Comparison of ENCODE assay signal across 9 cellular contexts in the genomic region with DNA sequence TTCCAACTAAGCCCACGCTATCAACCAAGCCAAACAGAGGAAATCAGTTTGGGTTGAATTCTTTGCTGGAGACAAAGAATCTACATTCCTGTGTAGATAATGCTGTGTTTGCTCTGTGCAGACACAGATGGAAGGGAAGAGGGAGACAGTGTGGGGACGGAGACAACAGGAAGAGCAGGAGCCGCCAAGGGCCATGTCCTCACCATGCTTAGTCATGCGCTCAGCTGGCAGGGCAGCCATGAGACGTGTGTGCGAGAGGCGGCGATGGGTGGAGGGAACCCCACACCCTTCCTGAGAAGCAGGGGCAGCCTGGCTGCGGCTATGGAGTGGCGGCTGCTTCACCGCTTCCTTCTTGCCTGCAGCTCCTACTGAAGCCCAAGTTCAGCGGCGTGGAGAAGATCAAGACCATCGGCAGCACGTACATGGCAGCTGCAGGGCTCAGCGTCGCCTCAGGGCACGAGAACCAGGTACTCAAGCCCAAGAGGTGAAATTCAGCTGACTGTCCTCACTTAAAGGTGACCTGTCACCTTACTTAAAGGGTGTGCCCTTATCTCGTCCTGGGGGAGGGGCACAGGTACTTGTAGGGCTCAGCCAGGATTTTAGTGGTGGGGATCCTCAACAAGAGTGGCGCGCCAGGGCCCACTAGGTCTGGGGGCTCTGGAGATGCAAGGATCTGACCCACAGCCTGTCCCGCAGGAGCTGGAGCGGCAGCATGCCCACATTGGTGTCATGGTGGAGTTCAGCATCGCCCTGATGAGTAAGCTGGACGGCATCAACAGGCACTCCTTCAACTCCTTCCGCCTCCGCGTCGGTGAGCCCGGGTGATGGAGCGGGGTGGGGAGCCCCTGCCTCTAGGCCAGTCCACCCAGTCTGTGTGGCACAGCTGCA. TPM values are rescaled to one million over a fixed set of nuclear protein-coding genes. Genes with fewer than 3 reads are reported as not detected.
DNase-seq lines count a peak whose midpoint lies in the region; FAIRE-seq and TF ChIP-seq lines count a peak whose summit lies in the region.
"Had no signal": no experiment of that assay in that cellular context is flagged by ENCODE, and none has a peak within 500 bp of the region (broad histone marks: within the 10 kb centered on the region; RNA-seq: fewer than 3 reads in every experiment).

No MANE protein-coding gene starts in this region.

- no peak for TF ChIP-seq POLR2A in endothelial cell of umbilical vein (IDR thresholded peaks at IDR 0.05; ENCODE audit: low read depth, low read length)

- H3K4me2 ChIP-seq in endothelial cell of umbilical vein (ENCODE audit: insufficient read depth, low read length) (no peak overlapping the region), osteoblast (ENCODE audit: insufficient read depth, low read length) (no peak overlapping the region)

- peaks cover 12 to 13% of the 10 kb centered on the region in 2 experiments for H3K36me3 ChIP-seq in endothelial cell of umbilical vein (ENCODE audit: control insufficient read depth in 2 of 2, extremely low read depth in 1 of 2, insufficient read depth in 2 of 2, low read length in 2 of 2)
- H3K36me3 ChIP-seq in osteoblast (ENCODE audit: insufficient read depth, low read length) = peaks cover 61% of the 10 kb centered on the region
- H3K36me3 ChIP-seq in BE2C = peaks cover 57% of the 10 kb centered on the region

- FAIRE-seq in endothelial cell of umbilical vein (lab: Jason Lieb, UNC) = peak; percentile 81

- H3K27me3 ChIP-seq in endothelial cell of umbilical vein (ENCODE audit: control insufficient read depth in 2 of 2, insufficient read depth in 2 of 2, low read length in 2 of 2) = no peaks in the 10 kb centered on the region
- no peaks in the 10 kb centered on the region for H3K27me3 ChIP-seq in osteoblast (ENCODE audit: insufficient read depth, low read length)
- no peaks in the 10 kb centered on the region for H3K27me3 ChIP-seq in BE2C

- dilution Hi-C loops in endothelial cell of umbilical vein (cut with MboI; ENCODE audit: extremely low pct_ligation_motif_present, low sequenced_read_pairs) = no loop called here

- no peak for TF ChIP-seq CTCF in CD14-positive monocyte (IDR thresholded peaks at IDR 0.05)
- no peak for TF ChIP-seq CTCF in endothelial cell of umbilical vein (IDR thresholded peaks at IDR 0.05; ENCODE audit: extremely low read depth in 1 of 2, insufficient read depth in 1 of 2, low read depth in 1 of 2, low read length in 2 of 2)
- TF ChIP-seq CTCF in osteoblast (IDR thresholded peaks at IDR 0.05; ENCODE audit: extremely low read depth, low read depth, low read length) = no peak
- no peak for TF ChIP-seq CTCF in BE2C (IDR thresholded peaks at IDR 0.05; ENCODE audit: low read depth, low read length)

- H3K4me1 ChIP-seq in endothelial cell of umbilical vein (ENCODE audit: control insufficient read depth, extremely low read depth, insufficient read depth, low read length) = peaks cover 12% of the 10 kb centered on the region
- H3K4me1 ChIP-seq in osteoblast (ENCODE audit: insufficient read depth, low read length) = peaks cover 4% of the 10 kb centered on the region
- peaks cover 12% of the 10 kb centered on the region for H3K4me1 ChIP-seq in BE2C

- H2AFZ ChIP-seq in endothelial cell of umbilical vein (ENCODE audit: low read depth, low read length) = no peak overlapping the region
- H2AFZ ChIP-seq in osteoblast (ENCODE audit: low read length) = no peak overlapping the region

- no peak overlapping the region for H3K4me3 ChIP-seq in endothelial cell of umbilical vein (replicated peaks in 1 of 3; ENCODE audit: insufficient read depth in 1 of 3, low read depth in 1 of 3, low read length in 3 of 3)
- no peak overlapping the region for H3K4me3 ChIP-seq in osteoblast (ENCODE audit: insufficient read depth, low read length)
- no peak overlapping the region for H3K4me3 ChIP-seq in BE2C (ENCODE audit: low read depth, low read length)
- H3K4me3 ChIP-seq: SK-N-MC had no signal

- H3K79me2 ChIP-seq in endothelial cell of umbilical vein (ENCODE audit: control insufficient read depth, insufficient read depth, low read length) (no peaks in the 10 kb centered on the region), osteoblast (ENCODE audit: insufficient read depth, low read length) (no peaks in the 10 kb centered on the region)

- peak; percentile 87 for DNase-seq in CD14-positive monocyte (ENCODE audit: low spot score)
- DNase-seq in activated CD4-positive, alpha-beta T cell treated with anti-CD3 and anti-CD28 coated beads, Interleukin-2, amount 10 ng/mL, durations not matched to agents 7 days and 5 days = peak; percentile 73
- peak; percentile 51 for DNase-seq in endothelial cell of umbilical vein (ENCODE audit: low read depth, low spot score)
- peak; percentile 79 for DNase-seq in osteoblast (ENCODE audit: insufficient read length, low spot score, missing footprints)
- DNase-seq in NCI-H345 treated with DMSO at 0.1 percent for 48 hours (lab: John Stamatoyannopoulos, UW; ENCODE audit: unreplicated experiment) = no peak
- no peak for DNase-seq in HK-2 (ENCODE audit: unreplicated experiment)
- DNase-seq in NCI-H1417 (lab: John Stamatoyannopoulos, UW) = no peak
- no peak for DNase-seq in BE2C

- CTCF ChIA-PET in activated CD4-positive, alpha-beta T cell treated with anti-CD3 and anti-CD28 coated beads, Interleukin-2, amount 10 ng/mL, durations not matched to agents 7 days and 5 days (lab: Charles Lee) = interaction anchor here (0.6 to 3.7 kb wide), 13 partner anchors 9 to 351 kb away, joined by 3 to 32 read pairs (median 3); a partner anchor contains a TSS
- CTCF ChIA-PET in endothelial cell of umbilical vein (lab: Charles Lee) = interaction anchor here (0.7 to 3.1 kb wide), 4 partner anchors 16 to 352 kb away, joined by 3 to 15 read pairs (median 4); a partner anchor contains a TSS

- intact Hi-C loops in CD14-positive monocyte (cut with micrococcal nuclease) (no loop called here), endothelial cell of umbilical vein (cut with micrococcal nuclease) (loop anchor here (2.0 kb wide), 1 partner anchor 67 kb away; no protein-coding TSS in a partner anchor)

- H3K27me3 Mint-ChIP-seq in CD14-positive monocyte (ENCODE audit: low read depth in 3 of 3) = no peaks in the 10 kb centered on the region
- no peaks in the 10 kb centered on the region for H3K27me3 Mint-ChIP-seq in activated CD4-positive, alpha-beta T cell treated with anti-CD3 and anti-CD28 coated beads, Interleukin-2, amount 10 ng/mL, durations not matched to agents 7 days and 5 days

- POLR2A ChIA-PET in activated CD4-positive, alpha-beta T cell treated with anti-CD3 and anti-CD28 coated beads, Interleukin-2, amount 10 ng/mL, durations not matched to agents 7 days and 5 days (lab: Charles Lee) = no interaction called here
- POLR2A ChIA-PET in endothelial cell of umbilical vein (lab: Charles Lee) = no interaction called here

- peaks cover 85 to 97% of the 10 kb centered on the region in 2 donors for H3K36me3 Mint-ChIP-seq in CD14-positive monocyte
- peaks cover 71% of the 10 kb centered on the region for H3K36me3 Mint-ChIP-seq in activated CD4-positive, alpha-beta T cell treated with anti-CD3 and anti-CD28 coated beads, Interleukin-2, amount 10 ng/mL, durations not matched to agents 7 days and 5 days (ENCODE audit: low read depth)

- peak overlapping the region; percentile 46 for H3K27ac ChIP-seq in endothelial cell of umbilical vein (ENCODE audit: insufficient read depth, low read depth, low read length)
- H3K27ac ChIP-seq in osteoblast (ENCODE audit: low read depth, low read length) = peak overlapping the region; percentile 17
- H3K27ac ChIP-seq: SK-N-MC had no signal

- H3K4me1 Mint-ChIP-seq in CD14-positive monocyte = peaks cover 29% of the 10 kb centered on the region
- H3K4me1 Mint-ChIP-seq in activated CD4-positive, alpha-beta T cell treated with anti-CD3 and anti-CD28 coated beads, Interleukin-2, amount 10 ng/mL, durations not matched to agents 7 days and 5 days = peaks cover 52% of the 10 kb centered on the region

- no peaks in the 10 kb centered on the region for H3K9me3 Mint-ChIP-seq in CD14-positive monocyte
- H3K9me3 Mint-ChIP-seq in activated CD4-positive, alpha-beta T cell treated with anti-CD3 and anti-CD28 coated beads, Interleukin-2, amount 10 ng/mL, durations not matched to agents 7 days and 5 days = no peaks in the 10 kb centered on the region

- no TSS peak for BruUV-seq in endothelial cell of umbilical vein (replicated peaks; lab: Mats Ljungman, UMichigan)

- H3K9me3 ChIP-seq in endothelial cell of umbilical vein (replicated peaks; ENCODE audit: control insufficient read depth, insufficient read depth, low read length) = no peaks in the 10 kb centered on the region
- H3K9me3 ChIP-seq in osteoblast (ENCODE audit: low read depth, low read length) = no peaks in the 10 kb centered on the region
- no peaks in the 10 kb centered on the region for H3K9me3 ChIP-seq in BE2C

- H3K9me1 ChIP-seq in endothelial cell of umbilical vein (replicated peaks; ENCODE audit: control insufficient read depth, extremely low read depth, insufficient read depth, low read length) = no peaks in the 10 kb centered on the region

- H3K27ac Mint-ChIP-seq in CD14-positive monocyte = peak overlapping the region; percentile 82 to 94 (median 90)
- peak overlapping the region; percentile 87 for H3K27ac Mint-ChIP-seq in activated CD4-positive, alpha-beta T cell treated with anti-CD3 and anti-CD28 coated beads, Interleukin-2, amount 10 ng/mL, durations not matched to agents 7 days and 5 days

- no peaks in the 10 kb centered on the region for H4K20me1 ChIP-seq in endothelial cell of umbilical vein (replicated peaks; ENCODE audit: control insufficient read depth, extremely low read depth, insufficient read depth, low read length)
- peaks cover 2% of the 10 kb centered on the region for H4K20me1 ChIP-seq in osteoblast (ENCODE audit: insufficient read depth, low read length)

- peak overlapping the region in 1 of 2 donors; percentile 35 for H3K4me3 Mint-ChIP-seq in CD14-positive monocyte
- H3K4me3 Mint-ChIP-seq in activated CD4-positive, alpha-beta T cell treated with anti-CD3 and anti-CD28 coated beads, Interleukin-2, amount 10 ng/mL, durations not matched to agents 7 days and 5 days = peak overlapping the region; percentile 47

- no peak overlapping the region for H3K9ac ChIP-seq in endothelial cell of umbilical vein (replicated peaks; ENCODE audit: extremely low read depth, insufficient read depth, low read length)

RNA-seq across cellular contexts. Expression of a gene that starts 47.5 kb away (rescaled TPM):
- polyA plus RNA-seq in CD14-positive monocyte (10 to 100 TPM; 53.1 to 91.5 TPM), endothelial cell of umbilical vein (3.5 and 3.9 TPM in 2 replicates)
- total RNA-seq in activated CD4-positive, alpha-beta T cell treated with anti-CD3 and anti-CD28 coated beads, Interleukin-2, amount 10 ng/mL, durations not matched to agents 7 days and 5 days = 100 to 1,000 TPM; 197 to 255 TPM
- total RNA-seq in endothelial cell of umbilical vein (9.3 and 9.7 TPM in 2 replicates), osteoblast (49.5 and 51.0 TPM in 2 replicates)
- 1.7 and 2.3 TPM in 2 replicates for polyA plus RNA-seq in endothelial cell of umbilical vein (2011; cell fraction: cytosol; rRNA removed)
- polyA plus RNA-seq in endothelial cell of umbilical vein (2011; cell fraction: nucleus; rRNA removed) = 6.4 and 8.1 TPM in 2 replicates
- polyA plus RNA-seq in endothelial cell of umbilical vein (2012) = 11.3 and 26.4 TPM in 2 replicates
- 9.0 and 12.6 TPM in 2 replicates for polyA minus RNA-seq in endothelial cell of umbilical vein
- 12.3 TPM for polyA minus RNA-seq in endothelial cell of umbilical vein (2011; cell fraction: cytosol; rRNA and poly(A)+ RNA removed)
- 2.9 and 9.4 TPM in 2 replicates for polyA minus RNA-seq in endothelial cell of umbilical vein (2011; cell fraction: nucleus; rRNA and poly(A)+ RNA removed)
- polyA plus RNA-seq in BE2C (2012; ENCODE audit: insufficient read depth, insufficient read length, low read depth) = 26.2 TPM

RNA-seq across cellular contexts. Expression of a gene that starts 54.9 kb away (rescaled TPM):
- 10 to 100 TPM; 11.4 to 21.2 TPM for polyA plus RNA-seq in CD14-positive monocyte
- total RNA-seq in activated CD4-positive, alpha-beta T cell treated with anti-CD3 and anti-CD28 coated beads, Interleukin-2, amount 10 ng/mL, durations not matched to agents 7 days and 5 days = 100 to 1,000 TPM; 102 to 105 TPM
- 69.1 and 78.0 TPM in 2 replicates for total RNA-seq in endothelial cell of umbilical vein
- polyA plus RNA-seq in endothelial cell of umbilical vein = 17.1 and 17.6 TPM in 2 replicates
- polyA plus RNA-seq in endothelial cell of umbilical vein (2011; cell fraction: cytosol; rRNA removed) = 36.4 and 36.5 TPM in 2 replicates
- 45.3 and 55.6 TPM in 2 replicates for polyA plus RNA-seq in endothelial cell of umbilical vein (2011; cell fraction: nucleus; rRNA removed)
- 51.4 and 56.4 TPM in 2 replicates for polyA plus RNA-seq in endothelial cell of umbilical vein (2012)
- 33.1 and 35.4 TPM in 2 replicates for polyA minus RNA-seq in endothelial cell of umbilical vein
- 26.6 TPM for polyA minus RNA-seq in endothelial cell of umbilical vein (2011; cell fraction: cytosol; rRNA and poly(A)+ RNA removed)
- 40.1 and 48.1 TPM in 2 replicates for polyA minus RNA-seq in endothelial cell of umbilical vein (2011; cell fraction: nucleus; rRNA and poly(A)+ RNA removed)
- 22.8 and 30.6 TPM in 2 replicates for total RNA-seq in osteoblast
- 57.9 TPM for polyA plus RNA-seq in BE2C (2012; ENCODE audit: insufficient read depth, insufficient read length, low read depth)

Comparison
In these comparisons a context has a peak if more than half of its experiments do, and no peak if none do; other contexts are left out.
1. DNase-seq: peak in CD14-positive monocyte (single experiment), activated CD4-positive, alpha-beta T cell treated with anti-CD3 and anti-CD28 coated beads, Interleukin-2, amount 10 ng/mL, durations not matched to agents 7 days and 5 days (single experiment), endothelial cell of umbilical vein (single experiment) and osteoblast (single experiment); none in NCI-H345 treated with DMSO at 0.1 percent for 48 hours (single experiment), HK-2 (single experiment), NCI-H1417 (0 of 3) and BE2C (single experiment).